16 cellular contexts compared by ENCODE assay signal in the genomic region with DNA sequence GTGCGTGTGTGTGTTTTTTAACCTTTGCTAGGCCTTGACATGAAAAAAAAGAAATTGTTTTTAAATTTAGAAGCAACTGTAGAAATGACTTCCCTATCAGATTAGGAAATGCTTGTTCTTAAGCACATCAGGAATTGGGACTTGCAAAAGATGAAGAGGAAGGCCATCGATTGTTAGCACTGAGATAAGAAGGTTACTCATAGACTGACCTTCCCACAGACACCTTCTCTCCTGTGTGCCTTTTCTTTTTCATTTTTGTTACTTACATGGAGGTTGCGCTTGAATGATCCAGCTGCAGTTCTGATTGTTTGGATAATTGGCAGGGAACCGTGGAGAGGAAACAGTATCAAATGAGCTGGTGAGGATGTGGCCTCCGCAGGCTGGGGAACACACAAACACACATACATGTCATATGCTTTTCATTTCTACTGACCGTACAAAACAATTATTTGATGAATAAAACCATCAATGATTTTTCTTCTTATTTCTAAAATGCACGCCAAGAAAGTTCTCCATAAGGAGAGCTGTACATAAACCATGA.
DNase-seq lines count a peak whose midpoint lies in the region; ATAC-seq and TF ChIP-seq lines count a peak whose summit lies in the region.
"Had no signal": no experiment of that assay in that cellular context is flagged by ENCODE, and none has a peak within 500 bp of the region (broad histone marks: within the 10 kb centered on the region; RNA-seq: fewer than 3 reads in every experiment).

No MANE protein-coding gene starts in this region.

- CTCF ChIA-PET in activated CD4-positive, alpha-beta memory T cell treated with anti-CD3 and anti-CD28 coated beads for 36 hours (lab: Charles Lee): no interaction called here

- no peak for ATAC-seq in activated T-cell treated with anti-CD3 and anti-CD28 coated beads, Interleukin-2, amount 50 U/mL, for 4 hours
- ATAC-seq: activated naive CD4-positive, alpha-beta T cell treated with anti-CD3 and anti-CD28 coated beads, Interleukin-2, amount 50 U/mL, for 72 hours had no signal

- 82 to 91% methylated on average over 2 to 7 of the region's 7 CpGs for WGBS in endodermal cell (ENCODE audit: insufficient coverage in 1 of 2, insufficient read length in 1 of 2), 2 experiments

- H3K27me3 Mint-ChIP-seq in endodermal cell (ENCODE audit: insufficient read depth): no peaks in the 10 kb centered on the region
- H3K27me3 Mint-ChIP-seq in activated T-cell treated with anti-CD3 and anti-CD28 coated beads, Interleukin-2, amount 50 U/mL, for 4 hours (ENCODE audit: low read depth): no peaks in the 10 kb centered on the region
- no peaks in the 10 kb centered on the region for H3K27me3 Mint-ChIP-seq in activated CD4-positive, alpha-beta memory T cell treated with anti-CD3 and anti-CD28 coated beads for 36 hours
- H3K27me3 Mint-ChIP-seq: activated B cell treated with CpG ODN at 0.5 μM for 24 hours had no signal

- no peak overlapping the region for H3K9ac ChIP-seq in endodermal cell (ENCODE audit: extremely low read depth, low read length, poor library complexity, severe bottlenecking)

- H3K4me1 ChIP-seq in endodermal cell (ENCODE audit: control insufficient read depth, insufficient read depth, low read length) (peaks cover 14% of the 10 kb centered on the region), neuron (ENCODE audit: insufficient read depth, low read length) (peaks cover 27% of the 10 kb centered on the region)

- H2AFZ ChIP-seq in neuron (ENCODE audit: low read depth, low read length): peak overlapping the region; percentile 44

- DNase-seq in Caki2 (ENCODE audit: low read depth): peak; percentile 40
- peak; percentile 8 for DNase-seq in KBM-7
- DNase-seq in endodermal cell: no peak
- DNase-seq in activated T-cell treated with anti-CD3 and anti-CD28 coated beads, Interleukin-2, amount 50 U/mL, for 4 hours: no peak
- DNase-seq in activated CD4-positive, alpha-beta memory T cell treated with anti-CD3 and anti-CD28 coated beads for 36 hours: no peak
- DNase-seq in GM10266 (ENCODE audit: extremely low spot score): no peak
- DNase-seq: activated B cell treated with CpG ODN at 0.5 μM for 24 hours; central memory CD4-positive, alpha-beta T cell; EL; MG63; NCI-H2171 treated with DMSO at 0.1 percent for 48 hours; stimulated activated CD4-positive, alpha-beta T cell treated with anti-CD3 and anti-CD28 coated beads, Interleukin-2, amount 100 ng/mL, for 24 hours had no signal

- H3K36me3 Mint-ChIP-seq in endodermal cell (ENCODE audit: low read depth): no peaks in the 10 kb centered on the region
- peaks cover 8% of the 10 kb centered on the region for H3K36me3 Mint-ChIP-seq in activated T-cell treated with anti-CD3 and anti-CD28 coated beads, Interleukin-2, amount 50 U/mL, for 4 hours (ENCODE audit: insufficient read depth)
- H3K36me3 Mint-ChIP-seq in activated CD4-positive, alpha-beta memory T cell treated with anti-CD3 and anti-CD28 coated beads for 36 hours: no peaks in the 10 kb centered on the region
- H3K36me3 Mint-ChIP-seq: activated naive CD4-positive, alpha-beta T cell treated with anti-CD3 and anti-CD28 coated beads, Interleukin-2, amount 50 U/mL, for 72 hours had no signal

- no peaks in the 10 kb centered on the region for H3K27me3 ChIP-seq in endodermal cell (ENCODE audit: control insufficient read depth, insufficient read depth, low read length, poor library complexity, severe bottlenecking)
- H3K27me3 ChIP-seq in neuron (ENCODE audit: insufficient read depth, low read length): no peaks in the 10 kb centered on the region
- H3K27me3 ChIP-seq: MG63 had no signal

- intact Hi-C loops in activated CD4-positive, alpha-beta memory T cell treated with anti-CD3 and anti-CD28 coated beads for 36 hours (cut with micrococcal nuclease): no loop called here

- POLR2A ChIA-PET in activated CD4-positive, alpha-beta memory T cell treated with anti-CD3 and anti-CD28 coated beads for 36 hours (lab: Charles Lee): no interaction called here

- peak overlapping the region; percentile 67 for H3K27ac ChIP-seq in endodermal cell (ENCODE audit: low read depth, low read length)
- H3K27ac ChIP-seq: C4-2B, thoracic aorta had no signal

- H3K36me3 ChIP-seq in endodermal cell (ENCODE audit: control insufficient read depth, insufficient read depth, low read length) (no peaks in the 10 kb centered on the region), neuron (ENCODE audit: insufficient read depth, low read length) (no peaks in the 10 kb centered on the region)
- H3K36me3 ChIP-seq: MG63, thoracic aorta had no signal

- in situ Hi-C loops in Caki2 (cut with HindIII; ENCODE audit: low pct_unique_long_range_greater_than_20kb, low sequenced_read_pairs) (no loop called here), KBM-7 (cut with MboI; ENCODE audit: low pct_unique_long_range_greater_than_20kb, low sequenced_read_pairs) (no loop called here)

- H3K9me3 Mint-ChIP-seq in endodermal cell: no peaks in the 10 kb centered on the region
- H3K9me3 Mint-ChIP-seq in activated T-cell treated with anti-CD3 and anti-CD28 coated beads, Interleukin-2, amount 50 U/mL, for 4 hours: no peaks in the 10 kb centered on the region
- no peaks in the 10 kb centered on the region for H3K9me3 Mint-ChIP-seq in activated CD4-positive, alpha-beta memory T cell treated with anti-CD3 and anti-CD28 coated beads for 36 hours
- H3K9me3 Mint-ChIP-seq: activated B cell treated with CpG ODN at 0.5 μM for 24 hours; activated naive CD4-positive, alpha-beta T cell treated with anti-CD3 and anti-CD28 coated beads, Interleukin-2, amount 50 U/mL, for 72 hours had no signal

- TF ChIP-seq CTCF in endodermal cell (conservative IDR thresholded peaks at IDR 0.05) (no peak), GM10266 (IDR thresholded peaks at IDR 0.05; ENCODE audit: control insufficient read depth, insufficient read depth, low read depth, missing control alignments) (no peak)

- peaks cover 17% of the 10 kb centered on the region for H3K4me1 Mint-ChIP-seq in endodermal cell
- peaks cover 5% of the 10 kb centered on the region for H3K4me1 Mint-ChIP-seq in activated T-cell treated with anti-CD3 and anti-CD28 coated beads, Interleukin-2, amount 50 U/mL, for 4 hours (ENCODE audit: low read depth)
- peaks cover 3% of the 10 kb centered on the region for H3K4me1 Mint-ChIP-seq in activated CD4-positive, alpha-beta memory T cell treated with anti-CD3 and anti-CD28 coated beads for 36 hours (ENCODE audit: low read depth)
- H3K4me1 Mint-ChIP-seq: activated B cell treated with CpG ODN at 0.5 μM for 24 hours had no signal

- H3K4me3 ChIP-seq in endodermal cell (ENCODE audit: low read length) (no peak overlapping the region), neuron (ENCODE audit: low read length) (no peak overlapping the region)
- H3K4me3 ChIP-seq: MG63, thoracic aorta had no signal

- H3K27ac Mint-ChIP-seq in endodermal cell: peak overlapping the region; percentile 38
- H3K27ac Mint-ChIP-seq in activated CD4-positive, alpha-beta memory T cell treated with anti-CD3 and anti-CD28 coated beads for 36 hours: no peak overlapping the region
- H3K27ac Mint-ChIP-seq: activated B cell treated with CpG ODN at 0.5 μM for 24 hours had no signal

- H3K4me3 Mint-ChIP-seq in endodermal cell: no peak overlapping the region
- H3K4me3 Mint-ChIP-seq in activated T-cell treated with anti-CD3 and anti-CD28 coated beads, Interleukin-2, amount 50 U/mL, for 4 hours: no peak overlapping the region
- no peak overlapping the region for H3K4me3 Mint-ChIP-seq in activated CD4-positive, alpha-beta memory T cell treated with anti-CD3 and anti-CD28 coated beads for 36 hours
- H3K4me3 Mint-ChIP-seq: activated B cell treated with CpG ODN at 0.5 μM for 24 hours had no signal

- H3K9me3 ChIP-seq in endodermal cell (ENCODE audit: control insufficient read depth, low read length) (no peaks in the 10 kb centered on the region), neuron (ENCODE audit: low read length) (no peaks in the 10 kb centered on the region)
- H3K9me3 ChIP-seq: MG63, thoracic aorta had no signal

Comparison
In these comparisons a context has a peak if more than half of its experiments do, and no peak if none do; other contexts are left out.
1. DNase-seq: peak in Caki2 (single experiment) and KBM-7 (single experiment); none in endodermal cell (single experiment), activated T-cell treated with anti-CD3 and anti-CD28 coated beads, Interleukin-2, amount 50 U/mL, for 4 hours (single experiment), activated CD4-positive, alpha-beta memory T cell treated with anti-CD3 and anti-CD28 coated beads for 36 hours (single experiment) and GM10266 (single experiment).